15 cellular contexts compared by ENCODE assay signal in the genomic region with DNA sequence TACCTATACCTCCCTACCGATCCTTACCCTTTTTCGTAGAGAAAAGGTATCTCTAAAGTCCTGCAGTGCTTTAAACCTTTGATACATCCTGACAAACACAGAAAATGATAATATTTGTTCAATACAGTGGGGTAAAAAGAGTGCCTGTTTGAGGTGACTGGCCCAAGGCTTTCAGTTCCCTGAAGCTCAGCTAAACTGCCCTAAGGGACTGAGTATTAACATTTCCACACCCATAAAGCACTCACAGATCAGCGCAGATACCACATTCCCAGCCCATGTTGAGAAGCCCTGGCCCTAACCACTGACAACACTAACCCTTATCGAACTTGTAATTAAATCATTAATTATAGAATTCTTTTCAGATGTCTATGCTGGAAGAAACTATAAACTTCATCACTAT.
DNase-seq lines count a peak whose midpoint lies in the region; ATAC-seq and TF ChIP-seq lines count a peak whose summit lies in the region.
"Had no signal": no experiment of that assay in that cellular context is flagged by ENCODE, and none has a peak within 500 bp of the region (broad histone marks: within the 10 kb centered on the region; RNA-seq: fewer than 3 reads in every experiment).

No MANE protein-coding gene starts in this region.

- peak overlapping the region; percentile 77 for H3K14ac ChIP-seq in trophoblast cell (ENCODE audit: low read length)

- peak overlapping the region; percentile 96 for H2BK5ac ChIP-seq in trophoblast cell (ENCODE audit: low read depth, low read length, poor library complexity)

- in situ Hi-C loops in Panc1 (cut with HindIII; ENCODE audit: low pct_unique_long_range_greater_than_20kb, low sequenced_read_pairs): no loop called here

- peak overlapping the region; percentile 58 for H2AK5ac ChIP-seq in trophoblast cell (ENCODE audit: low read length)

- H2BK120ac ChIP-seq in trophoblast cell (ENCODE audit: insufficient read depth, low read length, poor library complexity): peak overlapping the region; percentile 69

- H3K36me3 ChIP-seq in Panc1 (ENCODE audit: control insufficient read depth, insufficient read depth, low read length) (no peaks in the 10 kb centered on the region), trophoblast cell (ENCODE audit: control insufficient read depth in 1 of 2, insufficient read depth in 2 of 2, low read length in 2 of 2) (no peaks in the 10 kb centered on the region)

- H3K27ac ChIP-seq in Panc1 (ENCODE audit: low read length) (peak overlapping the region; percentile 64; the same call in 1 of the 2 replicates), foreskin keratinocyte (peak overlapping the region; percentile 95), trophoblast cell (ENCODE audit: low read depth, low read length) (peak overlapping the region; percentile 75)
- H3K27ac ChIP-seq: C4-2B had no signal

- H3K79me2 ChIP-seq in trophoblast cell (ENCODE audit: control insufficient read depth, insufficient read depth, low read length, poor library complexity): peaks cover 7% of the 10 kb centered on the region

- peak; percentile 44; the same call in 1 of the 2 replicates for ATAC-seq in Panc1
- ATAC-seq in foreskin keratinocyte: peak; percentile 19
- no peak for ATAC-seq in GM18519 (IDR thresholded peaks at IDR 0.05; ENCODE audit: low FRiP score, unreplicated experiment)

- H3K9ac ChIP-seq in trophoblast cell (ENCODE audit: low read length): no peak overlapping the region

- H3K18ac ChIP-seq in trophoblast cell (ENCODE audit: low read length): no peak overlapping the region

- H3K23ac ChIP-seq in trophoblast cell (ENCODE audit: low read length): no peak overlapping the region

- H4K91ac ChIP-seq in trophoblast cell (ENCODE audit: low read depth, low read length): peak overlapping the region; percentile 61

- POLR2A ChIA-PET in Panc1 (lab: Charles Lee): no interaction called here

- no peak overlapping the region for H2AFZ ChIP-seq in trophoblast cell (ENCODE audit: insufficient read depth, low read length, poor library complexity)

- H3K4me1 ChIP-seq in Panc1 (ENCODE audit: control insufficient read depth, insufficient read depth, low read length) (peaks cover 43% of the 10 kb centered on the region), foreskin keratinocyte (peaks cover 39% of the 10 kb centered on the region), trophoblast cell (ENCODE audit: control insufficient read depth in 1 of 2, insufficient read depth in 2 of 2, low read length in 2 of 2) (peaks cover 24 to 32% of the 10 kb centered on the region in 2 experiments)

- DNase-seq in EL (peak; percentile 22), Panc1 (ENCODE audit: low read depth, low spot score) (no peak), foreskin keratinocyte (peak in 1 of 2 donors; percentile 49), trophoblast cell (no peak), NCI-H146 treated with DMSO at 0.1 percent for 48 hours (lab: John Stamatoyannopoulos, UW; ENCODE audit: unreplicated experiment) (no peak), activated T-cell treated with anti-CD3 and anti-CD28 coated beads for 4 hours (no peak), NCI-H2171 (lab: John Stamatoyannopoulos, UW) (no peak)
- DNase-seq: activated CD4-positive, alpha-beta memory T cell treated with anti-CD3 and anti-CD28 coated beads, Interleukin-2, amount 10 ng/mL, durations not matched to agents 7 days and 5 days; DMS153; effector CD8-positive, alpha-beta T cell; NCI-H1105; NCI-H510A; T1000 had no signal

- peak overlapping the region; percentile 78 for H2BK12ac ChIP-seq in trophoblast cell (ENCODE audit: low read length)

- no CpG with 5 or more reads among the region's 4 CpGs for WGBS in trophoblast cell (ENCODE audit: extremely low coverage, insufficient coverage, insufficient read length)

- H3K79me1 ChIP-seq in trophoblast cell (ENCODE audit: low read length): peaks cover 38% of the 10 kb centered on the region

- H3K4me3 ChIP-seq in Panc1 (ENCODE audit: low read depth in 2 of 2, low read length in 2 of 2) (no peak overlapping the region), trophoblast cell (ENCODE audit: low read depth, low read length) (no peak overlapping the region)

- intact Hi-C loops in Panc1 (cut with micrococcal nuclease; ENCODE audit: unreplicated experiment): no loop called here

- TF ChIP-seq CTCF in Panc1 (IDR thresholded peaks at IDR 0.05) (no peak), foreskin keratinocyte (conservative IDR thresholded peaks at IDR 0.05) (no peak)

- peak overlapping the region; percentile 45 for H4K8ac ChIP-seq in trophoblast cell (ENCODE audit: low read depth, low read length)

- no peak overlapping the region for H4K12ac ChIP-seq in trophoblast cell (ENCODE audit: low read depth, low read length)

- H3K4me2 ChIP-seq in trophoblast cell (ENCODE audit: low read length): no peak overlapping the region

- no TSS peak for BruUV-seq in Panc1 (replicated peaks; lab: Mats Ljungman, UMichigan)

- CTCF ChIA-PET in Panc1 (lab: Charles Lee): no interaction called here

- H3K27me3 ChIP-seq in Panc1 (ENCODE audit: control insufficient read depth, insufficient read depth, low read length): no peaks in the 10 kb centered on the region
- H3K27me3 ChIP-seq in foreskin keratinocyte: no peaks in the 10 kb centered on the region
- H3K27me3 ChIP-seq in trophoblast cell (ENCODE audit: insufficient read depth, low read length): no peaks in the 10 kb centered on the region

- H3K9me3 ChIP-seq in Panc1 (ENCODE audit: control insufficient read depth, insufficient read depth, low read depth, low read length) (no peaks in the 10 kb centered on the region), trophoblast cell (ENCODE audit: insufficient read depth, low read depth, low read length) (no peaks in the 10 kb centered on the region)

- H3K4ac ChIP-seq in trophoblast cell (ENCODE audit: low read depth, low read length): no peak overlapping the region
